Comparison of ENCODE assay signal across 8 cellular contexts in the genomic region with DNA sequence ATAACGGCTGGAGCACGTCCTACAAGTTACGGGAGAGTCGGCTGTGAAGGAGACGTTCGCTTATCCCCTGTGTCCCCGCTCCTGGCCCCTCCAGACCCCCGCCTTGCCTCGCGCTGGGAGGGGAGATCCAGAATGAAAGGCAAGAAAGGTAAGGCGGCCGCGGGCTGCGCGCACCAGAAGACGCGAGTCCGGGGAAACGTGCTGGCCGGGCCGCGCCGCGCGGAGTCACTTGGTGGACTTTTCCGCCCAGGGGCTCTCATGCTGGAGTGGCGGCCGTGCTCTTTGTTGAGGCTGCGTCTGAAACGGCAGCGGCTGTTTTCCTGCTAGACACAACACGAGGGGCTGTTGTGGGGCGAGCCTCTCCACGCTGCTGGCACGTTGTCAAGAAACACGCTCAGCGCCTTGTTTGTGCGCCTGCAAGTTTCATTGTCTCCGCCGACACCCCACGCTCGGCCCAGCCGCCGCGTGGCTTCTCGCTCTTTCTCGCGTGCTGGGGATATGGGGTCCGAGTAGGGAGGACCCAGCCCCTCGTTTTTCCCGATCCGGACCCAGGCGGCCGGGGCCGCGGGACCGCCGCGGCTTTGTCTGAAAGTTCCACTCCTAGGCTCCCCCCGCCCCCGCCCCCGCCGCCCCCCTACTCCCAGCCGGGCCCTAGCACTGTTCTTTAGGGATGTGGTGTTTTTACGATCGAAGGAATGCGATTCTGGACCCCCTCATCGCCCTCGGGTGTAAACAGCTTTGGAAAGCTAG. TPM values are rescaled to one million over a fixed set of nuclear protein-coding genes. Genes with fewer than 3 reads are reported as not detected.
A peak's percentile ranks its signal among the peaks of the same experiment; 100 is the strongest.
DNase-seq lines count a peak whose midpoint lies in the region; ATAC-seq and TF ChIP-seq lines count a peak whose summit lies in the region.

No MANE protein-coding gene starts in this region.

- DNase-seq in DMS 273 (lab: John Stamatoyannopoulos, UW; ENCODE audit: unreplicated experiment) (peak; percentile 89), DMS 273 treated with DMSO at 0.1 percent for 48 hours (lab: John Stamatoyannopoulos, UW) (no peak), RPMI8226 (peak; percentile 79), head of caudate nucleus (peak in 40 of 42 donors; percentile 34 to 86 (median 67)), transverse colon (peak; percentile 74)
- peak; percentile 74 for DNase-seq in activated naive CD4-positive, alpha-beta T cell treated with anti-CD3 and anti-CD28 coated beads, Interleukin-2, amount 50 U/mL, for 16 hours

- no peaks in the 10 kb centered on the region for H3K36me3 ChIP-seq in parathyroid adenoma (ENCODE audit: control insufficient read depth, insufficient read depth, low read length)
- no peaks in the 10 kb centered on the region for H3K36me3 ChIP-seq in transverse colon

- peak overlapping the region; percentile 86 for H2AFZ ChIP-seq in parathyroid adenoma

- 1% methylated on average over 63 of the region's 69 CpGs; no CpG with 5 or more reads in 1 of the 2 donors for WGBS in transverse colon (ENCODE audit: low coverage in 1 of 2), 2 donors

- no peak for TF ChIP-seq CTCF in parathyroid adenoma (IDR thresholded peaks at IDR 0.05)
- no peak for TF ChIP-seq CTCF in transverse colon (IDR thresholded peaks at IDR 0.05)

- TF ChIP-seq POLR2A in transverse colon (IDR thresholded peaks at IDR 0.05) = peak; percentile 37

- TF ChIP-seq EP300 in transverse colon (IDR thresholded peaks at IDR 0.05; ENCODE audit: low read depth) = no peak

- H3K9me3 ChIP-seq in parathyroid adenoma (ENCODE audit: control insufficient read depth, low read length) = no peaks in the 10 kb centered on the region
- H3K9me3 ChIP-seq in transverse colon = no peaks in the 10 kb centered on the region

- intact Hi-C loops in head of caudate nucleus (cut with DNase I) (loop anchor here (5.0 to 10.0 kb wide), 3 partner anchors 74 to 168 kb away; no protein-coding TSS in a partner anchor), transverse colon (cut with DNase I; ENCODE audit: low total_unique reads) (loop anchor here (2.0 to 10.0 kb wide), 3 partner anchors 144 to 217 kb away; no protein-coding TSS in a partner anchor)

- H3K4me2 ChIP-seq in parathyroid adenoma (ENCODE audit: low read length) = peak overlapping the region; percentile 95

- peaks cover 5% of the 10 kb centered on the region for H3K79me2 ChIP-seq in parathyroid adenoma

- ATAC-seq in HG03439 (IDR thresholded peaks at IDR 0.05; ENCODE audit: unreplicated experiment) = no peak

- peak overlapping the region; percentile 3 for H3K9ac ChIP-seq in parathyroid adenoma

- peak overlapping the region; percentile 98 for H3K4me3 ChIP-seq in parathyroid adenoma (ENCODE audit: low read depth, low read length)
- peak overlapping the region; percentile 68 to 87 (median 80) for H3K4me3 ChIP-seq in transverse colon

- in situ Hi-C loops in transverse colon (cut with MboI; ENCODE audit: low pct_ligation_motif_present in 1 of 4, low pct_unique_long_range_greater_than_20kb in 1 of 4, low sequenced_read_pairs in 3 of 4) = loop anchor here (5.0 to 25.0 kb wide), 4 partner anchors 137 to 166 kb away; no protein-coding TSS in a partner anchor

- no peaks in the 10 kb centered on the region for H3K27me3 ChIP-seq in parathyroid adenoma (ENCODE audit: control insufficient read depth, insufficient read depth, low read length)
- H3K27me3 ChIP-seq in transverse colon = no peaks in the 10 kb centered on the region

- H3K4me1 ChIP-seq in parathyroid adenoma = peaks cover 20% of the 10 kb centered on the region
- peaks cover 12 to 38% (median 19%) of the 10 kb centered on the region in 4 donors for H3K4me1 ChIP-seq in transverse colon

- H3K27ac ChIP-seq in parathyroid adenoma = peak overlapping the region; percentile 99
- peak overlapping the region; percentile 98 to 99 (median 99) for H3K27ac ChIP-seq in transverse colon

RNA-seq across cellular contexts. Expression of a gene that starts 0.6 kb away (rescaled TPM):
- total RNA-seq in transverse colon = 100 to 1,000 TPM in 1 of 4 donors, 10 to 100 TPM in 3; 23.2 to 166 (median 53.3) TPM
